ENCODE assay signal across 1 cellular context in genomic region chr17:63843387-63844292, GRCh38.
A peak's percentile ranks its signal among the peaks of the same experiment; 100 is the strongest.
TF ChIP-seq lines count a peak whose summit lies in the region.

No MANE protein-coding gene starts in this region.

TF ChIP-seq in HepG2, 621 proteins besides CTCF, POLR2A, EP300 and RAD21 (continued from another document):
- no peak for TF ChIP-seq ZBTB14 (CRISPR knock-in tag; IDR thresholded peaks at IDR 0.05)
- TF ChIP-seq ZNF234 (CRISPR knock-in tag; conservative IDR thresholded peaks at IDR 0.05): no peak
- TF ChIP-seq EHMT2 (IDR thresholded peaks at IDR 0.05; ENCODE audit: borderline replicate concordance, low read depth, low read length): peak; percentile 37; the same call in 1 of the 2 replicates
- no peak for TF ChIP-seq AGO2 (optimal IDR thresholded peaks at IDR 0.05; ENCODE audit: low read depth, low read length)
- TF ChIP-seq ZSCAN30 (CRISPR knock-in tag; IDR thresholded peaks at IDR 0.05): no peak
- no peak for TF ChIP-seq ZNF530 (CRISPR knock-in tag; IDR thresholded peaks at IDR 0.05; ENCODE audit: low read depth)
- no peak for TF ChIP-seq ATF6 (CRISPR knock-in tag; conservative IDR thresholded peaks at IDR 0.05)
- no peak for TF ChIP-seq ZNF766 (CRISPR knock-in tag; IDR thresholded peaks at IDR 0.05; ENCODE audit: borderline replicate concordance)
- no peak for TF ChIP-seq ZNF142 (CRISPR knock-in tag; IDR thresholded peaks at IDR 0.05)
- TF ChIP-seq PHF21A (CRISPR knock-in tag; IDR thresholded peaks at IDR 0.05): 0 out of 2 replicates have a peak, but pooled peaks have one; percentile 9
- TF ChIP-seq ZGPAT (CRISPR knock-in tag; IDR thresholded peaks at IDR 0.05): no peak
- 0 out of 2 replicates have a peak, but pooled peaks have one; percentile 8 for TF ChIP-seq RFXAP (CRISPR knock-in tag; IDR thresholded peaks at IDR 0.05; ENCODE audit: borderline replicate concordance)
- 0 out of 2 replicates have a peak, but pooled peaks have one; percentile 7 for TF ChIP-seq NR2F6 (IDR thresholded peaks at IDR 0.05)
- peak; percentile 0; the same call in 1 of the 2 replicates for TF ChIP-seq NR2F6 (CRISPR knock-in tag; IDR thresholded peaks at IDR 0.05)
- no peak for TF ChIP-seq ZNF607 (CRISPR knock-in tag; IDR thresholded peaks at IDR 0.05; ENCODE audit: borderline replicate concordance)
- TF ChIP-seq ATAD3A (CRISPR knock-in tag; IDR thresholded peaks at IDR 0.05): no peak
- TF ChIP-seq ZBTB21 (CRISPR knock-in tag; IDR thresholded peaks at IDR 0.05): 0 out of 2 replicates have a peak, but pooled peaks have one; percentile 11
- no peak for TF ChIP-seq U2AF2 (IDR thresholded peaks at IDR 0.05; ENCODE audit: low read depth, low read length)
- TF ChIP-seq HIC2 (CRISPR knock-in tag; IDR thresholded peaks at IDR 0.05; ENCODE audit: low read depth): no peak
- peak; percentile 69 for TF ChIP-seq IKZF4 (CRISPR knock-in tag; IDR thresholded peaks at IDR 0.05; ENCODE audit: borderline replicate concordance, low read depth, not compliant biosample characterization)
- peak; percentile 27 for TF ChIP-seq ZNF781 (CRISPR knock-in tag; IDR thresholded peaks at IDR 0.05; ENCODE audit: borderline replicate concordance, not compliant biosample characterization)
- TF ChIP-seq TFDP2 (CRISPR knock-in tag; IDR thresholded peaks at IDR 0.05): no peak
- no peak for TF ChIP-seq HNRNPK (IDR thresholded peaks at IDR 0.05; ENCODE audit: low read depth, low read length, poor library complexity, severe bottlenecking)
- TF ChIP-seq ZNF660 (CRISPR knock-in tag; IDR thresholded peaks at IDR 0.05; ENCODE audit: borderline replicate concordance, low read depth): no peak
- no peak for TF ChIP-seq ATM (IDR thresholded peaks at IDR 0.05; ENCODE audit: borderline replicate concordance)
- TF ChIP-seq CHD2 (IDR thresholded peaks at IDR 0.05; ENCODE audit: low read depth, low read length): no peak
- peak; percentile 50; the same call in 1 of the 2 replicates for TF ChIP-seq ZNF430 (CRISPR knock-in tag; IDR thresholded peaks at IDR 0.05)
- no peak for TF ChIP-seq ZHX2 (IDR thresholded peaks at IDR 0.05; ENCODE audit: low read depth)
- TF ChIP-seq ZHX2 (CRISPR knock-in tag; IDR thresholded peaks at IDR 0.05; ENCODE audit: borderline replicate concordance): no peak
TF ChIP-seq in HepG2: peak in this region for 30.
